ENCODE assay signal across 15 cellular contexts in genomic region chr1:198850196-198850595, GRCh38.
DNase-seq lines count a peak whose midpoint lies in the region; ATAC-seq, FAIRE-seq and TF ChIP-seq lines count a peak whose summit lies in the region.
"Had no signal": no experiment of that assay in that cellular context is flagged by ENCODE, and none has a peak within 500 bp of the region (broad histone marks: within the 10 kb centered on the region; RNA-seq: fewer than 3 reads in every experiment).

No MANE protein-coding gene starts in this region.

- peaks cover 6% of the 10 kb centered on the region for H3F3A ChIP-seq in PC-3 (ENCODE audit: low read length, unreplicated experiment)
- peaks cover 31% of the 10 kb centered on the region for H3F3A ChIP-seq in smooth muscle cell (ENCODE audit: low read depth)

- POLR2A ChIA-PET in activated CD4-positive, alpha-beta T cell treated with anti-CD3 and anti-CD28 coated beads, Interleukin-2, amount 10 ng/mL, durations not matched to agents 7 days and 5 days (lab: Charles Lee): no interaction called here
- POLR2A ChIA-PET in PC-3 (lab: Charles Lee; ENCODE audit: unreplicated experiment): interaction anchor here (1.0 kb wide), 1 partner anchor 86 kb away, joined by 5 read pairs; no protein-coding TSS in a partner anchor

- H3K9ac ChIP-seq in PC-3 (ENCODE audit: low read length): peak overlapping the region; percentile 3; the same call in 1 of the 2 replicates
- H3K9ac ChIP-seq in smooth muscle cell (ENCODE audit: low read depth): no peak overlapping the region
- H3K9ac ChIP-seq: BLaER1 treated with 17β-estradiol and CSF1 and Interleukin-3, amounts not matched to agents 10 nM and 100 nM had no signal

- H3K4me1 Mint-ChIP-seq in activated CD4-positive, alpha-beta T cell treated with anti-CD3 and anti-CD28 coated beads, Interleukin-2, amount 10 ng/mL, durations not matched to agents 7 days and 5 days: peaks cover 1% of the 10 kb centered on the region

- WGBS in smooth muscle cell (ENCODE audit: low lambda C conversion rate): 61% methylated on average over 1 of the region's 1 CpG

- FAIRE-seq in bronchial epithelial cell (lab: Jason Lieb, UNC): no peak
- FAIRE-seq: GM12892 had no signal

- H3K9me2 ChIP-seq in PC-3 (replicated peaks; ENCODE audit: low read length): no peaks in the 10 kb centered on the region

- peaks cover 71% of the 10 kb centered on the region for H3K36me3 Mint-ChIP-seq in activated CD4-positive, alpha-beta T cell treated with anti-CD3 and anti-CD28 coated beads, Interleukin-2, amount 10 ng/mL, durations not matched to agents 7 days and 5 days (ENCODE audit: low read depth)

- H3K79me2 ChIP-seq in PC-3 (ENCODE audit: low read length) (no peaks in the 10 kb centered on the region), smooth muscle cell (ENCODE audit: low read depth) (peaks cover 68% of the 10 kb centered on the region)

- DNase-seq in activated CD4-positive, alpha-beta T cell treated with anti-CD3 and anti-CD28 coated beads, Interleukin-2, amount 10 ng/mL, durations not matched to agents 7 days and 5 days: no peak
- DNase-seq in activated CD4-positive, alpha-beta T cell treated with anti-CD3 and anti-CD28 coated beads for 1 hour: no peak
- DNase-seq in PC-3 (peak; percentile 86), bronchial epithelial cell (ENCODE audit: low read depth) (peak; percentile 91), smooth muscle cell (lab: John Stamatoyannopoulos, UW; ENCODE audit: unreplicated experiment) (no peak), GM19240 (ENCODE audit: insufficient read length, low spot score) (no peak), sciatic nerve (ENCODE audit: low spot score) (no peak)
- DNase-seq: NCI-H1417 treated with DMSO at 0.1 percent for 48 hours, NCI-H1930, NCI-H510A, SJCRH30, SW 1271 had no signal

- CTCF ChIA-PET in activated CD4-positive, alpha-beta T cell treated with anti-CD3 and anti-CD28 coated beads, Interleukin-2, amount 10 ng/mL, durations not matched to agents 7 days and 5 days (lab: Charles Lee): no interaction called here
- CTCF ChIA-PET in PC-3 (lab: Charles Lee): no interaction called here

- H4K20me1 ChIP-seq in PC-3 (ENCODE audit: low read length) (no peaks in the 10 kb centered on the region), smooth muscle cell (ENCODE audit: low read depth) (peaks cover 77% of the 10 kb centered on the region)
- H4K20me1 ChIP-seq: BLaER1 treated with 17β-estradiol and CSF1 and Interleukin-3, amounts not matched to agents 10 nM and 100 nM had no signal

- H3K4me1 ChIP-seq in PC-3 (ENCODE audit: insufficient read depth, low read length): peaks cover 29% of the 10 kb centered on the region
- H3K4me1 ChIP-seq in smooth muscle cell (ENCODE audit: low read depth): no peaks in the 10 kb centered on the region
- H3K4me1 ChIP-seq: BLaER1 treated with 17β-estradiol and CSF1 and Interleukin-3, amounts not matched to agents 10 nM and 100 nM had no signal

- H3K4me2 ChIP-seq in PC-3 (ENCODE audit: low read length) (peak overlapping the region; percentile 48), smooth muscle cell (peak overlapping the region; percentile 1)
- H3K4me2 ChIP-seq: BLaER1 treated with 17β-estradiol and CSF1 and Interleukin-3, amounts not matched to agents 10 nM and 100 nM had no signal

- peak overlapping the region; percentile 5; the same call in 1 of the 2 replicates for H3K4me3 ChIP-seq in PC-3 (ENCODE audit: low read length)
- H3K4me3 ChIP-seq in bronchial epithelial cell (ENCODE audit: low read depth, low read length): no peak overlapping the region
- H3K4me3 ChIP-seq in smooth muscle cell: no peak overlapping the region
- H3K4me3 ChIP-seq: BLaER1 treated with 17β-estradiol and CSF1 and Interleukin-3, amounts not matched to agents 10 nM and 100 nM; SJCRH30 had no signal

- peak overlapping the region; percentile 84 for H3K27ac ChIP-seq in PC-3 (ENCODE audit: low read length)
- H3K27ac ChIP-seq in smooth muscle cell (ENCODE audit: low read depth): peak overlapping the region; percentile 55
- H3K27ac ChIP-seq: BLaER1 treated with 17β-estradiol and CSF1 and Interleukin-3, amounts not matched to agents 10 nM and 100 nM; SJCRH30 had no signal

- no TSS peak for BruUV-seq in PC-3 (replicated peaks; lab: Mats Ljungman, UMichigan)

- H3K27ac Mint-ChIP-seq in activated CD4-positive, alpha-beta T cell treated with anti-CD3 and anti-CD28 coated beads, Interleukin-2, amount 10 ng/mL, durations not matched to agents 7 days and 5 days: peak overlapping the region; percentile 31

- H3K4me3 Mint-ChIP-seq in activated CD4-positive, alpha-beta T cell treated with anti-CD3 and anti-CD28 coated beads, Interleukin-2, amount 10 ng/mL, durations not matched to agents 7 days and 5 days: no peak overlapping the region

- H3K9me3 Mint-ChIP-seq in activated CD4-positive, alpha-beta T cell treated with anti-CD3 and anti-CD28 coated beads, Interleukin-2, amount 10 ng/mL, durations not matched to agents 7 days and 5 days: no peaks in the 10 kb centered on the region

- ATAC-seq in PC-3 (peak; percentile 93), GM19328 (IDR thresholded peaks at IDR 0.05; ENCODE audit: unreplicated experiment) (no peak), sciatic nerve (no peak)

- no peak for TF ChIP-seq CTCF in PC-3 (conservative IDR thresholded peaks at IDR 0.05; ENCODE audit: low read depth, low read length)
- TF ChIP-seq CTCF in bronchial epithelial cell (IDR thresholded peaks at IDR 0.05; ENCODE audit: insufficient read depth, low read length, severe bottlenecking): no peak
- no peak for TF ChIP-seq CTCF in smooth muscle cell (IDR thresholded peaks at IDR 0.05; ENCODE audit: borderline replicate concordance, insufficient read depth, poor library complexity, severe bottlenecking)

- no peaks in the 10 kb centered on the region for H3K36me3 ChIP-seq in PC-3 (ENCODE audit: low read depth, low read length)
- peaks cover 8% of the 10 kb centered on the region for H3K36me3 ChIP-seq in bronchial epithelial cell (ENCODE audit: control insufficient read depth, insufficient read depth, low read length)
- H3K36me3 ChIP-seq in smooth muscle cell (ENCODE audit: low read depth): peaks cover 22% of the 10 kb centered on the region
- H3K36me3 ChIP-seq: SJCRH30 had no signal

- intact Hi-C loops in PC-3 (cut with micrococcal nuclease) (loop anchor here (1.0 kb wide), 1 partner anchor 86 kb away; no protein-coding TSS in a partner anchor), sciatic nerve (cut with DNase I) (no loop called here)

- H2AFZ ChIP-seq in PC-3 (ENCODE audit: low read length) (no peak overlapping the region), smooth muscle cell (ENCODE audit: low read depth) (no peak overlapping the region)

- H3K9me3 ChIP-seq in PC-3 (ENCODE audit: low read length) (no peaks in the 10 kb centered on the region), smooth muscle cell (replicated peaks; ENCODE audit: low read depth) (no peaks in the 10 kb centered on the region)
- H3K9me3 ChIP-seq: BLaER1 treated with 17β-estradiol and CSF1 and Interleukin-3, amounts not matched to agents 10 nM and 100 nM; SJCRH30 had no signal

- H3K27me3 ChIP-seq in PC-3 (ENCODE audit: low read length) (no peaks in the 10 kb centered on the region), bronchial epithelial cell (ENCODE audit: control insufficient read depth, insufficient read depth, low read length) (no peaks in the 10 kb centered on the region), smooth muscle cell (ENCODE audit: low read depth) (no peaks in the 10 kb centered on the region)
- H3K27me3 ChIP-seq: BLaER1 treated with 17β-estradiol and CSF1 and Interleukin-3, amounts not matched to agents 10 nM and 100 nM; SJCRH30 had no signal

- H3K27me3 Mint-ChIP-seq in activated CD4-positive, alpha-beta T cell treated with anti-CD3 and anti-CD28 coated beads, Interleukin-2, amount 10 ng/mL, durations not matched to agents 7 days and 5 days: no peaks in the 10 kb centered on the region

Comparison
In these comparisons a context has a peak if more than half of its experiments do, and no peak if none do; other contexts are left out.
1. DNase-seq: peak in PC-3 (single experiment) and bronchial epithelial cell (single experiment); none in activated CD4-positive, alpha-beta T cell treated with anti-CD3 and anti-CD28 coated beads, Interleukin-2, amount 10 ng/mL, durations not matched to agents 7 days and 5 days (single experiment), activated CD4-positive, alpha-beta T cell treated with anti-CD3 and anti-CD28 coated beads for 1 hour (single experiment), smooth muscle cell (single experiment), GM19240 (single experiment) and sciatic nerve (single experiment).